18 cellular contexts compared by ENCODE assay signal in genomic region chr16:6146874-6147425, GRCh38.
"Had no signal": no experiment of that assay in that cellular context is flagged by ENCODE, and none has a peak within 500 bp of the region (broad histone marks: within the 10 kb centered on the region; RNA-seq: fewer than 3 reads in every experiment).

No MANE protein-coding gene starts in this region.

- H3K27ac Mint-ChIP-seq: activated CD4-positive, alpha-beta memory T cell treated with anti-CD3 and anti-CD28 coated beads, Interleukin-2, amount 10 ng/mL, durations not matched to agents 7 days and 5 days; naive thymus-derived CD4-positive, alpha-beta T cell; stimulated activated memory B cell treated with anti-CD40 and anti-IgM and Interleukin-4, amounts not matched to agents 10 μg/mL and 1 μg/mL and 100 μg/mL, for 72 hours; WTC11 had no signal

- H3K27me3 Mint-ChIP-seq: activated CD4-positive, alpha-beta memory T cell treated with anti-CD3 and anti-CD28 coated beads, Interleukin-2, amount 10 ng/mL, durations not matched to agents 7 days and 5 days; activated naive CD4-positive, alpha-beta T cell treated with anti-CD3 and anti-CD28 coated beads, Interleukin-2, amount 50 U/mL, for 24 hours; stimulated activated memory B cell treated with anti-CD40 and anti-IgM and Interleukin-4, amounts not matched to agents 10 μg/mL and 1 μg/mL and 100 μg/mL, for 72 hours had no signal

- H3K36me3 ChIP-seq: left lung, right atrium auricular region had no signal

- H3K4me3 ChIP-seq: body of pancreas, left lung, mucosa of descending colon, right atrium auricular region had no signal

- H3K27ac ChIP-seq: body of pancreas, left lung, right atrium auricular region had no signal

- H3K4me3 Mint-ChIP-seq: activated CD4-positive, alpha-beta memory T cell treated with anti-CD3 and anti-CD28 coated beads, Interleukin-2, amount 10 ng/mL, durations not matched to agents 7 days and 5 days; activated naive CD4-positive, alpha-beta T cell treated with anti-CD3 and anti-CD28 coated beads, Interleukin-2, amount 50 U/mL, for 24 hours; activated T-cell treated with anti-CD3 and anti-CD28 coated beads, Interleukin-2, amount 50 U/mL, for 4 hours; naive thymus-derived CD4-positive, alpha-beta T cell; stimulated activated memory B cell treated with anti-CD40 and anti-IgM and Interleukin-4, amounts not matched to agents 10 μg/mL and 1 μg/mL and 100 μg/mL, for 72 hours; WTC11 had no signal

- H3K9me3 ChIP-seq: body of pancreas, mucosa of descending colon had no signal

- DNase-seq: activated CD4-positive, alpha-beta memory T cell treated with anti-CD3 and anti-CD28 coated beads, Interleukin-2, amount 10 ng/mL, durations not matched to agents 7 days and 5 days; activated CD4-positive, alpha-beta T cell treated with anti-CD3 and anti-CD28 coated beads for 4 hours; activated effector memory CD4-positive, alpha-beta T cell treated with anti-CD3 and anti-CD28 coated beads, Interleukin-2, amount 50 U/mL, for 16 hours; activated T-cell treated with anti-CD3 and anti-CD28 coated beads, Interleukin-2, amount 50 U/mL, for 4 hours; amniotic stem cell; body of pancreas; caudate nucleus; foreskin fibroblast; head of caudate nucleus; left lung; mammary epithelial cell; mucosa of descending colon; naive thymus-derived CD4-positive, alpha-beta T cell; stimulated activated CD4-positive, alpha-beta T cell treated with anti-CD3 and anti-CD28 coated beads, Interleukin-2, amount 100 ng/mL, for 48 hours had no signal

- ATAC-seq: activated T-cell treated with anti-CD3 and anti-CD28 coated beads, Interleukin-2, amount 50 U/mL, for 4 hours; body of pancreas; left lung; mucosa of descending colon; naive thymus-derived CD4-positive, alpha-beta T cell; stimulated activated memory B cell treated with anti-CD40 and anti-IgM and Interleukin-4, amounts not matched to agents 10 μg/mL and 1 μg/mL and 100 μg/mL, for 72 hours; WTC11 had no signal

- H3K4me1 ChIP-seq: body of pancreas, left lung, right atrium auricular region had no signal

- H3K4me1 Mint-ChIP-seq: activated CD4-positive, alpha-beta memory T cell treated with anti-CD3 and anti-CD28 coated beads, Interleukin-2, amount 10 ng/mL, durations not matched to agents 7 days and 5 days; activated naive CD4-positive, alpha-beta T cell treated with anti-CD3 and anti-CD28 coated beads, Interleukin-2, amount 50 U/mL, for 24 hours; naive thymus-derived CD4-positive, alpha-beta T cell; stimulated activated memory B cell treated with anti-CD40 and anti-IgM and Interleukin-4, amounts not matched to agents 10 μg/mL and 1 μg/mL and 100 μg/mL, for 72 hours; WTC11 had no signal

- H3K36me3 Mint-ChIP-seq: activated naive CD4-positive, alpha-beta T cell treated with anti-CD3 and anti-CD28 coated beads, Interleukin-2, amount 50 U/mL, for 24 hours; stimulated activated memory B cell treated with anti-CD40 and anti-IgM and Interleukin-4, amounts not matched to agents 10 μg/mL and 1 μg/mL and 100 μg/mL, for 72 hours had no signal

- H3K27me3 ChIP-seq: body of pancreas, left lung, right atrium auricular region had no signal
